Comparison of ENCODE assay signal across 1 cellular context in the genomic region with DNA sequence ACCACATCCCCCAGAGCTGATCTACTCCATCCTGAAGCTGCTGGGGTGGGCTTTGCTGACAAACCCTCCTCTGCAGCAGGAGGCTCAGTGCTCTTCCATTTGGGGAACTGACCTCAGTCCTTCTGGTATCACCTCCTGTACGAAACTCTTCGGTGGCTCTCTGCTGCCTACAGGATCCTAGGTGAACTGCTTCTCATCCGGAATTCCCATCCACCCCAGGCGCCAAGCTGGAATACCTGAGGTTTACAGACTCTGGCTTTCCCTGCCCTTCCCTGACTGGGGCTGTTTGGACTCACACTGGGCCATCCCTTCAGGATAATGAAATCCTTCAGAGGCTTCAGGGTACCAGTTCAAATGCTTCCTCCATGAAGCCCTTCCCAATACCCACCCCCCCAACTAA.
TF ChIP-seq lines count a peak whose summit lies in the region.

No MANE protein-coding gene starts in this region.

TF ChIP-seq in A549, 52 proteins besides CTCF, POLR2A, EP300 and RAD21 (continued from another document):
- TF ChIP-seq, protein P1, sequence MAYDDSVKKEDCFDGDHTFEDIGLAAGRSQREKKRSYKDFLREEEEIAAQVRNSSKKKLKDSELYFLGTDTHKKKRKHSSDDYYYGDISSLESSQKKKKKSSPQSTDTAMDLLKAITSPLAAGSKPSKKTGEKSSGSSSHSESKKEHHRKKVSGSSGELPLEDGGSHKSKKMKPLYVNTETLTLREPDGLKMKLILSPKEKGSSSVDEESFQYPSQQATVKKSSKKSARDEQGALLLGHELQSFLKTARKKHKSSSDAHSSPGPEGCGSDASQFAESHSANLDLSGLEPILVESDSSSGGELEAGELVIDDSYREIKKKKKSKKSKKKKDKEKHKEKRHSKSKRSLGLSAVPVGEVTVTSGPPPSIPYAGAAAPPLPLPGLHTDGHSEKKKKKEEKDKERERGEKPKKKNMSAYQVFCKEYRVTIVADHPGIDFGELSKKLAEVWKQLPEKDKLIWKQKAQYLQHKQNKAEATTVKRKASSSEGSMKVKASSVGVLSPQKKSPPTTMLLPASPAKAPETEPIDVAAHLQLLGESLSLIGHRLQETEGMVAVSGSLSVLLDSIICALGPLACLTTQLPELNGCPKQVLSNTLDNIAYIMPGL (CRISPR knock-in tag; IDR thresholded peaks at IDR 0.05; ENCODE audit: borderline replicate concordance): no peak
- no peak for TF ChIP-seq HES2 (IDR thresholded peaks at IDR 0.05)
- TF ChIP-seq REST (IDR thresholded peaks at IDR 0.05): no peak
- no peak for TF ChIP-seq CBX8 (IDR thresholded peaks at IDR 0.05)
- TF ChIP-seq, protein P2, sequence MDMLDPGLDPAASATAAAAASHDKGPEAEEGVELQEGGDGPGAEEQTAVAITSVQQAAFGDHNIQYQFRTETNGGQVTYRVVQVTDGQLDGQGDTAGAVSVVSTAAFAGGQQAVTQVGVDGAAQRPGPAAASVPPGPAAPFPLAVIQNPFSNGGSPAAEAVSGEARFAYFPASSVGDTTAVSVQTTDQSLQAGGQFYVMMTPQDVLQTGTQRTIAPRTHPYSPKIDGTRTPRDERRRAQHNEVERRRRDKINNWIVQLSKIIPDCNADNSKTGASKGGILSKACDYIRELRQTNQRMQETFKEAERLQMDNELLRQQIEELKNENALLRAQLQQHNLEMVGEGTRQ (IDR thresholded peaks at IDR 0.05): no peak
